1 cellular context compared by ENCODE assay signal in the genomic region with DNA sequence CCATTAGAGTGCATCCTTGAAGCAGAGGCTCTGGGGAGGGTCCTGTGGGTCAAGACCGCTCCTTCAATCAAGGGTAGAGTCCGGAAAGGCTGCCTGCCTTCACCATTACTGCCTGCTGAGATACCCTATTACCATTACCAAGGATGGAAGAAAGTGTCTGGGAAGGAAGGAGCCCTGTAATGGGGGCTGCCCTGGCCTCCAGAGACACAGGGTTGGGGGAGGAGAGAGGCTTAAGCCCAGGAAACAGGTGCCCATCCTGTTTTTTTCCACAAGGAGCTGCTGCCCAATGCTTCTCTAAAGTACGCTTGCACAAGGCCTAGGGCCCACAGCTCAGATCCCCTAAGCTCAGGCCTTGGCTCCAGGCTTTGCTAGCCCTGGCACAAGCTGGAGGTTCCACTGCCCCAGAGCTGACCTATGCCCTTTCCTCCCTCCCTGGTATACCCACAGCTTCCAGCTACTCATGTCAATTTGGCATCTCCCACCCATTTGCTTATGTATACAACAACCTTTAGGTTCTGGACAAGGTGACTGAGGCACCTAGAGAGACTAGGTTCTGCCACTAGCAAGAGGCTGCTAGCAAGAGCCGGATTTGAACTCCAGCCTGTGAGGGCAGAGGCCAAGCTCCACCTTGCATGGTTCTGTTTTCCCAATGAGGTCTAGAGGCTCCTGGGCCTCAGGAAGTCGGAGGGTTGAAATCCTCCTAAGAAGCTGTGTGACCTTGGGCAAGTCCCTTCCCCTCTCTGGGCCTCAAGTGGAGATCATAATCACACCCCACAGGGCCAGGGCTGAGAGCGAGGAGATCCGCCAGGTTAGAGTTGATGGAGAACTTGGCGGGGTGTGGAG.
TF ChIP-seq lines count a peak whose summit lies in the region.

No MANE protein-coding gene starts in this region.

TF ChIP-seq in K562, 482 proteins besides CTCF, POLR2A, EP300 and RAD21 (continued from another document):
- TF ChIP-seq, protein P1, sequence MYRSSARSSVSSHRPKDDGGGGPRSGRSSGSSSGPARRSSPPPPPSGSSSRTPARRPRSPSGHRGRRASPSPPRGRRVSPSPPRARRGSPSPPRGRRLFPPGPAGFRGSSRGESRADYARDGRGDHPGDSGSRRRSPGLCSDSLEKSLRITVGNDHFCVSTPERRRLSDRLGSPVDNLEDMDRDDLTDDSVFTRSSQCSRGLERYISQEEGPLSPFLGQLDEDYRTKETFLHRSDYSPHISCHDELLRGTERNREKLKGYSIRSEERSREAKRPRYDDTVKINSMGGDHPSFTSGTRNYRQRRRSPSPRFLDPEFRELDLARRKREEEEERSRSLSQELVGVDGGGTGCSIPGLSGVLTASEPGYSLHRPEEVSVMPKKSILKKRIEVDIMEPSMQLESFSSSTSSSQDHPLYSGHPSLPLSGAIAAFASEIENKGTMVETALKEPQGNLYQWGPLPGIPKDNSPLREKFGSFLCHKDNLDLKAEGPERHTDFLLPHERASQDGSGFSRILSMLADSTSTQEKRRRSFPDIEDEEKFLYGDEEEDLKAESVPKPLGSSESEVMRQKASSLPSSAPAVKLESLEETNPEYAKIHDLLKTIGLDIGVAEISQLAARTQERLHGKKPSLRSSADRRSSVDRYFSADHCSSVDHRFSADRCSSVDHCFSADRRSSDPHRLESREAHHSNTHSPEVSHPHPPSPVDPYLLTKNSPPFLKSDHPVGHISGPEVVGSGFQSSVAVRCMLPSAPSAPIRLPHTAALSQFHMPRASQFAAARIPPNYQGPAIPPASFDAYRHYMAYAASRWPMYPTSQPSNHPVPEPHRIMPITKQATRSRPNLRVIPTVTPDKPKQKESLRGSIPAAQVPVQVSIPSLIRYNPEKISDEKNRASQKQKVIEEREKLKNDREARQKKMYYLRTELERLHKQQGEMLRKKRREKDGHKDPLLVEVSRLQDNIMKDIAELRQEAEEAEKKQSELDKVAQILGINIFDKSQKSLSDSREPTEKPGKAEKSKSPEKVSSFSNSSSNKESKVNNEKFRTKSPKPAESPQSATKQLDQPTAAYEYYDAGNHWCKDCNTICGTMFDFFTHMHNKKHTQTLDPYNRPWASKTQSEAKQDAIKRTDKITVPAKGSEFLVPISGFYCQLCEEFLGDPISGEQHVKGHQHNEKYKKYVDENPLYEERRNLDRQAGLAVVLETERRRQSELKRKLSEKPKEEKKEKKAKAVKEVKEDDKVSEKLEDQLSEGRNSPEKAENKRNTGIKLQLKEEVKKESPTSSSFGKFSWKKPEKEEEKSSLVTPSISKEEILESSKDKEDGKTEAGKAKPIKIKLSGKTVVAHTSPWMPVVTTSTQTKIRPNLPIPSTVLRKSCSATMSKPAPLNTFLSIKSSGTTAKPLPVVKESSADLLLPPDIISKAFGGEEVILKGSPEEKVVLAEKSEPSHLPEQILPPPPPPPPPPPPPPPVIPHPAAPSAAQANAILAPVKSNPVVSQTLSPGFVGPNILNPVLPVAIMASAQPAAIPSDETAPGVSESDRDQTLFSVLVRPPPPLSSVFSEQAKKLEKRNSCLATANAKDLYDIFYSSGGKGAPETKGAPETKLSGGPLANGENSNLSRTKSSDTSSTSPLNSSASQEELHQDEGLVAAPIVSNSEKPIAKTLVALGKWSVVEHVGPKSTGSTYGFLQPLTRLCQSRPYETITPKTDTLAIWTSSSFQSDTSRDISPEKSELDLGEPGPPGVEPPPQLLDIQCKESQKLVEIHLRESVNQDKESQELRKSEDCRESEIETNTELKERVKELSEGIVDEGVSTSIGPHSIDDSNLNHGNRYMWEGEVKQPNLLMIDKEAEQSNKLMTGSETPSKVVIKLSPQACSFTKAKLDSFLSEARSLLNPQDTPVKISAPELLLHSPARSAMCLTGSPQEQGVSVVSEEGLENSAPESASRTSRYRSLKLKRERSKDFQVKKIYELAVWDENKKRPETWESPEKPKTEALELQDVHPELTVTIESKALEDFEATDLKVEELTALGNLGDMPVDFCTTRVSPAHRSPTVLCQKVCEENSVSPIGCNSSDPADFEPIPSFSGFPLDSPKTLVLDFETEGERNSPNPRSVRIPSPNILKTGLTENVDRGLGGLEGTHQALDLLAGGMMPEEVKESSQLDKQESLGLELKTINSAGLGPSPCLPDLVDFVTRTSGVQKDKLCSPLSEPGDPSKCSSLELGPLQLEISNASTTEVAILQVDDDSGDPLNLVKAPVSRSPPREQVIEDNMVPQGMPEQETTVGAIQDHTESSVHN (IDR thresholded peaks at IDR 0.05; ENCODE audit: borderline replicate concordance in 1 of 2, low read depth in 1 of 2), result no peak
- TF ChIP-seq GATAD2B (IDR thresholded peaks at IDR 0.05; ENCODE audit: borderline replicate concordance) (no peak), PTBP1 (IDR thresholded peaks at IDR 0.05; ENCODE audit: low read depth, low read length) (peak; percentile 96), KDM1A (IDR thresholded peaks at IDR 0.05) (peak in 1 of 2 experiments; percentile 97; a peak in 3 of 4 replicates), ARNT (IDR thresholded peaks at IDR 0.05) (0 out of 4 replicates have a peak, but pooled peaks of 1 of the 2 experiments have one; percentile 44), FOS (IDR thresholded peaks at IDR 0.05; ENCODE audit: extremely low read depth, insufficient read length) (no peak), ZNF239 (CRISPR knock-in tag; IDR thresholded peaks at IDR 0.05) (no peak), HNRNPK (IDR thresholded peaks at IDR 0.05; ENCODE audit: low read depth, low read length, poor library complexity, severe bottlenecking) (no peak), PTTG1 (tag; IDR thresholded peaks at IDR 0.05; ENCODE audit: low read depth) (no peak), ZNF431 (CRISPR knock-in tag; IDR thresholded peaks at IDR 0.05) (no peak), NR1H2 (CRISPR knock-in tag; IDR thresholded peaks at IDR 0.05) (no peak), BRD9 (IDR thresholded peaks at IDR 0.05; ENCODE audit: low read depth, partially characterized antibody) (peak; percentile 84), CBX3 (IDR thresholded peaks at IDR 0.05; ENCODE audit: borderline replicate concordance in 1 of 2, low read length in 2 of 2) (peak in 1 of 2 experiments; percentile 62; a peak in 1 of 3 replicates), PHF20 (IDR thresholded peaks at IDR 0.05; ENCODE audit: partially characterized antibody) (peak; percentile 14), SETDB1 (IDR thresholded peaks at IDR 0.05; ENCODE audit: low read length) (no peak), MEF2D (tag; conservative IDR thresholded peaks at IDR 0.05; ENCODE audit: low read depth) (no peak), BCOR (IDR thresholded peaks at IDR 0.05) (peak; percentile 99)
- TF ChIP-seq, protein P2, sequence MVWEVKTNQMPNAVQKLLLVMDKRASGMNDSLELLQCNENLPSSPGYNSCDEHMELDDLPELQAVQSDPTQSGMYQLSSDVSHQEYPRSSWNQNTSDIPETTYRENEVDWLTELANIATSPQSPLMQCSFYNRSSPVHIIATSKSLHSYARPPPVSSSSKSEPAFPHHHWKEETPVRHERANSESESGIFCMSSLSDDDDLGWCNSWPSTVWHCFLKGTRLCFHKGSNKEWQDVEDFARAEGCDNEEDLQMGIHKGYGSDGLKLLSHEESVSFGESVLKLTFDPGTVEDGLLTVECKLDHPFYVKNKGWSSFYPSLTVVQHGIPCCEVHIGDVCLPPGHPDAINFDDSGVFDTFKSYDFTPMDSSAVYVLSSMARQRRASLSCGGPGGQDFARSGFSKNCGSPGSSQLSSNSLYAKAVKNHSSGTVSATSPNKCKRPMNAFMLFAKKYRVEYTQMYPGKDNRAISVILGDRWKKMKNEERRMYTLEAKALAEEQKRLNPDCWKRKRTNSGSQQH (CRISPR knock-in tag; IDR thresholded peaks at IDR 0.05), result no peak
